In genomic region chr10:63173468-63174227, GRCh38 we compare ENCODE assay signal across 9 cellular contexts. TPM values are rescaled to one million over a fixed set of nuclear protein-coding genes. Genes with fewer than 3 reads are reported as not detected.
DNase-seq lines count a peak whose midpoint lies in the region; ATAC-seq and TF ChIP-seq lines count a peak whose summit lies in the region.
"Had no signal": no experiment of that assay in that cellular context is flagged by ENCODE, and none has a peak within 500 bp of the region (broad histone marks: within the 10 kb centered on the region; RNA-seq: fewer than 3 reads in every experiment).

No MANE protein-coding gene starts in this region.

- no peak overlapping the region for H3K4me2 ChIP-seq in GM23248 (ENCODE audit: unreplicated experiment)

- H3K27ac ChIP-seq in spleen (peak overlapping the region in 6 of 8 donors; percentile 3 to 68 (median 44)), GM23248 (no peak overlapping the region)
- H3K27ac ChIP-seq: parathyroid adenoma had no signal

- no peaks in the 10 kb centered on the region for H3K79me2 ChIP-seq in GM23248 (ENCODE audit: insufficient read depth)
- H3K79me2 ChIP-seq: parathyroid adenoma had no signal

- H3K4me3 ChIP-seq in spleen (no peak overlapping the region), GM23248 (no peak overlapping the region)

- no peaks in the 10 kb centered on the region for H3K9me2 ChIP-seq in GM23248 (ENCODE audit: insufficient read depth)

- H2AFZ ChIP-seq in GM23248 = no peak overlapping the region
- H2AFZ ChIP-seq: parathyroid adenoma had no signal

- peaks cover 51% of the 10 kb centered on the region for H3K4me1 Mint-ChIP-seq in activated T-cell treated with anti-CD3 and anti-CD28 coated beads, Interleukin-2, amount 50 U/mL, for 4 hours (ENCODE audit: low read depth)

- H3F3A ChIP-seq in GM23248 (ENCODE audit: insufficient read depth) = peaks cover 38% of the 10 kb centered on the region; the same call in 1 of the 2 replicates

- H3K9me3 Mint-ChIP-seq in activated T-cell treated with anti-CD3 and anti-CD28 coated beads, Interleukin-2, amount 50 U/mL, for 4 hours = no peaks in the 10 kb centered on the region

- no peak overlapping the region for H3K9ac ChIP-seq in GM23248
- H3K9ac ChIP-seq: parathyroid adenoma had no signal

- intact Hi-C loops in spleen (cut with DNase I; ENCODE audit: low total_unique reads) = no loop called here

- 92 to 100% (median 100%) methylated on average over 1 of the region's 1 CpG for WGBS in spleen, 5 donors
- 87 to 95% methylated on average over 1 of the region's 1 CpG for WGBS in GM23248 (ENCODE audit: low coverage in 1 of 2, low lambda C conversion rate in 2 of 2, missing lambda C conversion rate in 2 of 2), 2 experiments

- TF ChIP-seq POLR2A in spleen (IDR thresholded peaks at IDR 0.05) = no peak

- no peaks in the 10 kb centered on the region for H3K27me3 Mint-ChIP-seq in activated T-cell treated with anti-CD3 and anti-CD28 coated beads, Interleukin-2, amount 50 U/mL, for 4 hours (ENCODE audit: low read depth)

- H3K4me3 Mint-ChIP-seq in activated T-cell treated with anti-CD3 and anti-CD28 coated beads, Interleukin-2, amount 50 U/mL, for 4 hours = no peak overlapping the region

- no peaks in the 10 kb centered on the region for H3K27me3 ChIP-seq in spleen (replicated peaks in 1 of 7)
- no peaks in the 10 kb centered on the region for H3K27me3 ChIP-seq in GM23248 (replicated peaks; ENCODE audit: insufficient read depth)

- peak; percentile 97 for ATAC-seq in activated T-cell treated with anti-CD3 and anti-CD28 coated beads, Interleukin-2, amount 50 U/mL, for 4 hours
- peak; percentile 99 for ATAC-seq in HG02642 (IDR thresholded peaks at IDR 0.05; ENCODE audit: poor library complexity, unreplicated experiment)

- H3K36me3 ChIP-seq in spleen = peaks cover 0 to 95% (median 51%) of the 10 kb centered on the region in 6 donors
- H3K36me3 ChIP-seq in GM23248 (ENCODE audit: low read depth) = peaks cover 73% of the 10 kb centered on the region

- H3K9me3 ChIP-seq in spleen = no peaks in the 10 kb centered on the region
- H3K9me3 ChIP-seq in GM23248 (ENCODE audit: low read depth) = no peaks in the 10 kb centered on the region

- H4K20me1 ChIP-seq in GM23248 (ENCODE audit: insufficient read depth) = no peaks in the 10 kb centered on the region

- in situ Hi-C loops in GM23248 (cut with MboI) = no loop called here

- DNase-seq in activated T-cell treated with anti-CD3 and anti-CD28 coated beads, Interleukin-2, amount 50 U/mL, for 4 hours = no peak
- no peak for DNase-seq in activated T-cell treated with anti-CD3 and anti-CD28 coated beads for 4 hours
- DNase-seq in MV-4-11 (lab: John Stamatoyannopoulos, UW) = peak; percentile 90
- no peak for DNase-seq in spleen
- DNase-seq in stimulated activated CD4-positive, alpha-beta T cell treated with anti-CD3 and anti-CD28 coated beads, Interleukin-4, amount 100 ng/mL, for 24 hours = no peak
- DNase-seq in GM23248 = no peak
- no peak for DNase-seq in NCI-H2081 (lab: John Stamatoyannopoulos, UW)

- peaks cover 45% of the 10 kb centered on the region for H3K36me3 Mint-ChIP-seq in activated T-cell treated with anti-CD3 and anti-CD28 coated beads, Interleukin-2, amount 50 U/mL, for 4 hours (ENCODE audit: insufficient read depth)

- peaks cover 3 to 57% (median 33%) of the 10 kb centered on the region in 6 donors for H3K4me1 ChIP-seq in spleen
- H3K4me1 ChIP-seq in GM23248 (ENCODE audit: insufficient read depth) = peaks cover 8% of the 10 kb centered on the region; the same call in 1 of the 2 replicates
- H3K4me1 ChIP-seq: parathyroid adenoma had no signal

- no peak for TF ChIP-seq CTCF in spleen (IDR thresholded peaks at IDR 0.05 in 8 of 11, conservative IDR thresholded peaks at IDR 0.05 in 3 of 11)

RNA-seq across cellular contexts. Expression of gene NRBF2, which starts 40.5 kb away (rescaled TPM):
- total RNA-seq in activated T-cell treated with anti-CD3 and anti-CD28 coated beads, Interleukin-2, amount 50 U/mL, for 4 hours = 10 to 100 TPM; 21.3 to 23.6 (median 21.6) TPM
- total RNA-seq in spleen = 10 to 100 TPM; 30.1 to 44.1 (median 34.3) TPM
- 10 to 100 TPM; 10.3 to 21.5 (median 14.0) TPM for polyA plus RNA-seq in spleen
- 31.7 and 31.8 TPM in 2 replicates for total RNA-seq in GM23248 (2014; rRNA removed; shearing (Covaris generic))
- 61.6 and 64.0 TPM in 2 replicates for polyA plus RNA-seq in GM23248 (2016; fragmentation: Nextera tagmentation; extraction: Ambion mirVana)
